Comparison of ENCODE assay signal across 1 cellular context in genomic region chr20:23687986-23688385, GRCh38.
TF ChIP-seq lines count a peak whose summit lies in the region.

No MANE protein-coding gene starts in this region.

TF ChIP-seq in H1, 55 proteins besides CTCF, POLR2A, EP300 and RAD21:
- TF ChIP-seq JUN (IDR thresholded peaks at IDR 0.05; ENCODE audit: low read depth, low read length) (no peak), CBX8 (IDR thresholded peaks at IDR 0.05; ENCODE audit: borderline replicate concordance, low read depth, low read length) (no peak), ATF3 (IDR thresholded peaks at IDR 0.05; ENCODE audit: insufficient read depth, low read depth, low read length) (no peak), SIX5 (IDR thresholded peaks at IDR 0.05; ENCODE audit: low read depth, low read length) (no peak), KDM4A (IDR thresholded peaks at IDR 0.05; ENCODE audit: low read depth, low read length, severe bottlenecking) (no peak), CEBPB (IDR thresholded peaks at IDR 0.05; ENCODE audit: low read depth, low read length) (no peak), POU5F1 (IDR thresholded peaks at IDR 0.05; ENCODE audit: low read depth, low read length) (no peak), GABPA (IDR thresholded peaks at IDR 0.05; ENCODE audit: borderline replicate concordance, insufficient read depth, low read length) (no peak), NANOG (IDR thresholded peaks at IDR 0.05; ENCODE audit: insufficient read depth, low read depth, low read length, poor library complexity, severe bottlenecking) (no peak), SP1 (IDR thresholded peaks at IDR 0.05; ENCODE audit: low read depth, low read length) (no peak)
